8 cellular contexts compared by ENCODE assay signal in genomic region chr6:116571683-116572000, GRCh38. TPM values are rescaled to one million over a fixed set of nuclear protein-coding genes. Genes with fewer than 3 reads are reported as not detected.
DNase-seq lines count a peak whose midpoint lies in the region; ATAC-seq and TF ChIP-seq lines count a peak whose summit lies in the region.

No MANE protein-coding gene starts in this region.

- peaks cover 52% of the 10 kb centered on the region for H3K4me1 Mint-ChIP-seq in activated naive CD8-positive, alpha-beta T cell treated with anti-CD3 and anti-CD28 coated beads, Interleukin-2, amount 50 U/mL, for 24 hours

- TF ChIP-seq POLR2A in stomach (IDR thresholded peaks at IDR 0.05) = no peak

- no peaks in the 10 kb centered on the region for H3K27me3 Mint-ChIP-seq in activated naive CD8-positive, alpha-beta T cell treated with anti-CD3 and anti-CD28 coated beads, Interleukin-2, amount 50 U/mL, for 24 hours

- H3K4me3 Mint-ChIP-seq in activated naive CD8-positive, alpha-beta T cell treated with anti-CD3 and anti-CD28 coated beads, Interleukin-2, amount 50 U/mL, for 24 hours = peak overlapping the region; percentile 98

- H3K36me3 Mint-ChIP-seq in activated naive CD8-positive, alpha-beta T cell treated with anti-CD3 and anti-CD28 coated beads, Interleukin-2, amount 50 U/mL, for 24 hours (ENCODE audit: low read depth) = peaks cover 28% of the 10 kb centered on the region

- ATAC-seq in activated naive CD8-positive, alpha-beta T cell treated with anti-CD3 and anti-CD28 coated beads, Interleukin-2, amount 50 U/mL, for 24 hours = no peak
- no peak for ATAC-seq in HG02759 (IDR thresholded peaks at IDR 0.05; ENCODE audit: unreplicated experiment)

- H3K4me1 ChIP-seq in HUES48 (ENCODE audit: control insufficient read depth, insufficient read depth, low read length) (peaks cover 10% of the 10 kb centered on the region), iPS-20b (ENCODE audit: insufficient read depth, low read length) (peaks cover 7% of the 10 kb centered on the region), stomach (peaks cover 24 to 51% (median 28%) of the 10 kb centered on the region in 4 donors)

- H3K9me3 ChIP-seq in HUES48 (ENCODE audit: control insufficient read depth, insufficient read depth, low read length) = no peaks in the 10 kb centered on the region
- H3K9me3 ChIP-seq in iPS-20b (ENCODE audit: insufficient read depth, low read depth, low read length) = no peaks in the 10 kb centered on the region
- H3K9me3 ChIP-seq in stomach = no peaks in the 10 kb centered on the region

- peak overlapping the region; percentile 97 for H3K27ac Mint-ChIP-seq in activated naive CD8-positive, alpha-beta T cell treated with anti-CD3 and anti-CD28 coated beads, Interleukin-2, amount 50 U/mL, for 24 hours

- intact Hi-C loops in stomach (cut with DNase I; ENCODE audit: low total_unique reads) = no loop called here

- CTCF ChIA-PET in HEK293T (lab: Yijun Ruan, JAX) = interaction anchor here (2.4 kb wide), 2 partner anchors 11 to 303 kb away, joined by 10 to 13 read pairs; no protein-coding TSS in a partner anchor

- H3K36me3 ChIP-seq in HUES48 (ENCODE audit: control insufficient read depth, insufficient read depth, low read length) (peaks cover 17% of the 10 kb centered on the region), iPS-20b (ENCODE audit: insufficient read depth, low read depth, low read length) (peaks cover 13% of the 10 kb centered on the region), stomach (peaks cover 0 to 20% (median 20%) of the 10 kb centered on the region in 4 donors)

- H3K9ac ChIP-seq in HUES48 (ENCODE audit: low read depth, low read length) (peak overlapping the region; percentile 75), iPS-20b (ENCODE audit: low read depth, low read length) (peak overlapping the region; percentile 93)

- H3K27me3 ChIP-seq in HUES48 (ENCODE audit: control insufficient read depth, insufficient read depth, low read length) (no peaks in the 10 kb centered on the region), iPS-20b (ENCODE audit: insufficient read depth, low read length) (no peaks in the 10 kb centered on the region), stomach (no peaks in the 10 kb centered on the region)

- 0% methylated on average over 11 to 12 of the region's 12 CpGs for WGBS in stomach, 5 donors

- DNase-seq in activated naive CD8-positive, alpha-beta T cell treated with anti-CD3 and anti-CD28 coated beads, Interleukin-2, amount 50 U/mL, for 24 hours = no peak
- no peak for DNase-seq in stomach
- DNase-seq in stimulated activated CD4-positive, alpha-beta T cell treated with anti-CD3 and anti-CD28 coated beads, Interleukin-1b, Interleukin-23, amount 100 ng/mL, for 48 hours = no peak
- DNase-seq in HEK293T (ENCODE audit: extremely low spot score) = no peak
- no peak for DNase-seq in NCI-H146 (lab: John Stamatoyannopoulos, UW)

- H3K9me3 Mint-ChIP-seq in activated naive CD8-positive, alpha-beta T cell treated with anti-CD3 and anti-CD28 coated beads, Interleukin-2, amount 50 U/mL, for 24 hours = no peaks in the 10 kb centered on the region

- no peak for TF ChIP-seq CTCF in stomach (IDR thresholded peaks at IDR 0.05)

- POLR2A ChIA-PET in HEK293T (lab: Yijun Ruan, JAX) = interaction anchor here (0.6 to 2.7 kb wide), 22 partner anchors 8 to 320 kb away, joined by 3 to 20 read pairs (median 4); partner anchors contain the start of genes CALHM4, CALHM5, FAM162B and RSPH4A

- H3K27ac ChIP-seq in HUES48 (ENCODE audit: low read depth, low read length) = peak overlapping the region; percentile 93
- H3K27ac ChIP-seq in iPS-20b (ENCODE audit: low read length) = no peak overlapping the region
- H3K27ac ChIP-seq in stomach = peak overlapping the region; percentile 86 to 93 (median 92)

- no peak for TF ChIP-seq EP300 in stomach (IDR thresholded peaks at IDR 0.05)

- H3K4me3 ChIP-seq in HUES48 (ENCODE audit: low read depth, low read length) (peak overlapping the region; percentile 80), iPS-20b (ENCODE audit: low read length) (peak overlapping the region; percentile 98), stomach (peak overlapping the region; percentile 73 to 81 (median 76))

TF ChIP-seq in HEK293T, 16 proteins besides CTCF, POLR2A, EP300 and RAD21:
- TF ChIP-seq LEF1 (IDR thresholded peaks at IDR 0.05; ENCODE audit: borderline replicate concordance) (no peak), CTBP1 (IDR thresholded peaks at IDR 0.05; ENCODE audit: borderline replicate concordance) (no peak), ZNF384 (IDR thresholded peaks at IDR 0.05) (no peak), PKNOX1 (IDR thresholded peaks at IDR 0.05) (no peak), SP1 (IDR thresholded peaks at IDR 0.05) (no peak), NFRKB (IDR thresholded peaks at IDR 0.05) (no peak), SUZ12 (IDR thresholded peaks at IDR 0.05) (no peak), BHLHE40 (IDR thresholded peaks at IDR 0.05; ENCODE audit: borderline replicate concordance) (no peak), TARDBP (IDR thresholded peaks at IDR 0.05) (no peak), ELF4 (IDR thresholded peaks at IDR 0.05) (no peak), HDGF (IDR thresholded peaks at IDR 0.05; ENCODE audit: borderline replicate concordance) (no peak), FOXK2 (IDR thresholded peaks at IDR 0.05) (no peak), FOXA1 (IDR thresholded peaks at IDR 0.05) (no peak), ARNT (IDR thresholded peaks at IDR 0.05) (no peak), L3MBTL2 (conservative IDR thresholded peaks at IDR 0.05) (no peak), FOXM1 (IDR thresholded peaks at IDR 0.05; ENCODE audit: borderline replicate concordance) (no peak)
TF ChIP-seq in HEK293T: peak in this region for 0.

RNA-seq across cellular contexts. Expression of gene RWDD1, which starts 0.3 kb away (rescaled TPM):
- total RNA-seq in stomach = 10 to 100 TPM in 4 of 5 donors, 1 to 10 TPM in 1; 8.7 to 98.1 (median 25.7) TPM
- 10 to 100 TPM; 64.4 to 92.4 (median 68.2) TPM for polyA plus RNA-seq in stomach

RNA-seq across cellular contexts. Expression of gene CALHM4, which starts 18.1 kb away (rescaled TPM):
- total RNA-seq in stomach = not detected
- not detected for polyA plus RNA-seq in stomach

RNA-seq across cellular contexts. Expression of gene TRAPPC3L, which starts 26.2 kb away (rescaled TPM):
- total RNA-seq in stomach = not detected
- not detected for polyA plus RNA-seq in stomach

RNA-seq across cellular contexts. Expression of gene RSPH4A, which starts 44.6 kb away (rescaled TPM):
- total RNA-seq in stomach = 1 to 10 TPM in 2 of 5 donors, under 1 TPM in 1, not detected in 2; under 0.01 to 5.3 (median 1.7) TPM
- polyA plus RNA-seq in stomach = under 1 TPM; 0.18 to 0.31 (median 0.19) TPM
